8 cellular contexts compared by ENCODE assay signal in genomic region chr12:50055831-50056628, GRCh38. TPM values are rescaled to one million over a fixed set of nuclear protein-coding genes. Genes with fewer than 3 reads are reported as not detected.
DNase-seq lines count a peak whose midpoint lies in the region; ATAC-seq, FAIRE-seq and TF ChIP-seq lines count a peak whose summit lies in the region.

No MANE protein-coding gene starts in this region.

- no peaks in the 10 kb centered on the region for H3K79me2 ChIP-seq in fibroblast of lung (ENCODE audit: control insufficient read depth, insufficient read depth, low read length)

- no peak overlapping the region for H3K9ac ChIP-seq in fibroblast of lung (ENCODE audit: insufficient read depth, low read length)

- DNase-seq in BJ (ENCODE audit: low read depth) (no peak), H54 (ENCODE audit: insufficient read length, low spot score) (peak; percentile 93), NCI-H82 treated with DMSO at 0.1 percent for 48 hours (lab: John Stamatoyannopoulos, UW; ENCODE audit: unreplicated experiment) (peak; percentile 35), activated T-cell treated with anti-CD3 and anti-CD28 coated beads for 48 hours (ENCODE audit: low read depth) (peak; percentile 60), fibroblast of lung (ENCODE audit: low read depth in 2 of 2) (peak in 1 of 2 donors; percentile 44), nephron progenitor cell (peak; percentile 57), thoracic aorta (ENCODE audit: low spot score) (no peak)

- FAIRE-seq in H54 (lab: Jason Lieb, UNC): no peak

- peak; percentile 98 for TF ChIP-seq CTCF in BJ (IDR thresholded peaks at IDR 0.05; ENCODE audit: insufficient read depth, low read depth, low read length)
- peak; percentile 99 to 100 for TF ChIP-seq CTCF in fibroblast of lung (conservative IDR thresholded peaks at IDR 0.05 in 1 of 2, IDR thresholded peaks at IDR 0.05 in 1 of 2; ENCODE audit: low read depth in 1 of 2, low read length in 2 of 2)
- TF ChIP-seq CTCF in nephron progenitor cell (IDR thresholded peaks at IDR 0.05): peak; percentile 92
- peak; percentile 88 for TF ChIP-seq CTCF in thoracic aorta (IDR thresholded peaks at IDR 0.05)

- H4K20me1 ChIP-seq in fibroblast of lung (ENCODE audit: control insufficient read depth, extremely low read depth, insufficient read depth, low read length): no peaks in the 10 kb centered on the region

- H3K4me1 ChIP-seq in fibroblast of lung (ENCODE audit: control insufficient read depth, extremely low read depth, insufficient read depth, low read length) (peaks cover 5% of the 10 kb centered on the region), thoracic aorta (ENCODE audit: control insufficient read depth in 1 of 2, low read depth in 2 of 2) (peaks cover 17 to 22% of the 10 kb centered on the region in 2 donors)

- peaks cover 43% of the 10 kb centered on the region for H3K4me1 Mint-ChIP-seq in nephron progenitor cell

- no peak overlapping the region for H3K4me2 ChIP-seq in fibroblast of lung (ENCODE audit: extremely low read depth, insufficient read depth, low read length)

- H3K4me3 Mint-ChIP-seq in nephron progenitor cell: peak overlapping the region; percentile 94

- H3K27me3 ChIP-seq in BJ (ENCODE audit: control insufficient read depth, insufficient read depth, low read length) (peaks cover 21% of the 10 kb centered on the region), fibroblast of lung (ENCODE audit: control insufficient read depth, insufficient read depth, low read length) (peaks cover 25% of the 10 kb centered on the region), thoracic aorta (replicated peaks; ENCODE audit: insufficient read depth) (no peaks in the 10 kb centered on the region)

- no peaks in the 10 kb centered on the region for H3K9me3 ChIP-seq in fibroblast of lung (ENCODE audit: control insufficient read depth, insufficient read depth, low read depth, low read length)
- H3K9me3 ChIP-seq in thoracic aorta: no peaks in the 10 kb centered on the region

- no peak overlapping the region for H2AFZ ChIP-seq in fibroblast of lung (ENCODE audit: low read length)

- peaks cover 9% of the 10 kb centered on the region for H3K36me3 Mint-ChIP-seq in nephron progenitor cell (ENCODE audit: low read depth)

- H3K4me3 ChIP-seq in BJ (ENCODE audit: low read depth, low read length): no peak overlapping the region
- H3K4me3 ChIP-seq in fibroblast of lung (replicated peaks in 1 of 4; ENCODE audit: control extremely low read depth in 1 of 4, insufficient read depth in 1 of 4, low read depth in 3 of 4, low read length in 4 of 4): peak overlapping the region in 1 of 4 experiments; percentile 10
- no peak overlapping the region for H3K4me3 ChIP-seq in thoracic aorta

- H3K27ac Mint-ChIP-seq in nephron progenitor cell: no peak overlapping the region

- H3K9me3 Mint-ChIP-seq in nephron progenitor cell: no peaks in the 10 kb centered on the region

- H3K36me3 ChIP-seq in BJ (ENCODE audit: control insufficient read depth, insufficient read depth, low read length): no peaks in the 10 kb centered on the region
- no peaks in the 10 kb centered on the region for H3K36me3 ChIP-seq in fibroblast of lung (ENCODE audit: control insufficient read depth, insufficient read depth, low read length)
- H3K36me3 ChIP-seq in thoracic aorta: no peaks in the 10 kb centered on the region

- H3K27ac ChIP-seq in fibroblast of lung (ENCODE audit: insufficient read depth, low read length) (no peak overlapping the region), thoracic aorta (no peak overlapping the region)

- ATAC-seq in thoracic aorta (ENCODE audit: insufficient number of reproducible peaks, low FRiP score, low read depth) (no peak), HG03095 (IDR thresholded peaks at IDR 0.05; ENCODE audit: unreplicated experiment) (no peak)

- H3K27me3 Mint-ChIP-seq in nephron progenitor cell (ENCODE audit: low read depth, poor library complexity): peaks cover 58% of the 10 kb centered on the region

- POLR2A ChIA-PET in BJ (lab: Charles Lee): no interaction called here

- CTCF ChIA-PET in BJ (lab: Yijun Ruan, JAX): interaction anchor here (0.5 to 10.7 kb wide), 38 partner anchors 9 to 565 kb away, joined by 3 to 301 read pairs (median 5); partner anchors contain the start of genes AQP5, AQP6 and RACGAP1

- no peak for TF ChIP-seq POLR2A in H54 (IDR thresholded peaks at IDR 0.05; ENCODE audit: low read depth, low read length)

RNA-seq across cellular contexts. Expression of gene ASIC1, which starts 1.4 kb away (rescaled TPM):
- polyA plus RNA-seq in BJ (2011; rRNA removed) (4.9 and 7.0 TPM in 2 replicates), fibroblast of lung (2.6 and 3.9 TPM in 2 replicates)
- polyA minus RNA-seq in BJ (2011; rRNA and poly(A)+ RNA removed): 6.5 TPM in 2 replicates
- total RNA-seq in fibroblast of lung (1.7 and 1.8 TPM in 2 replicates), thoracic aorta (not detected)
- 3.1 and 4.2 TPM in 2 replicates for polyA plus RNA-seq in fibroblast of lung (2012)
- 9.8 and 11.0 TPM in 2 replicates for polyA minus RNA-seq in fibroblast of lung (ENCODE audit: low replicate concordance)

RNA-seq across cellular contexts. Expression of gene SMARCD1, which starts 29.1 kb away (rescaled TPM):
- polyA plus RNA-seq in BJ (2011; rRNA removed) (48.9 and 56.0 TPM in 2 replicates), fibroblast of lung (30.5 and 45.0 TPM in 2 replicates)
- polyA minus RNA-seq in BJ (2011; rRNA and poly(A)+ RNA removed): 38.7 and 48.3 TPM in 2 replicates
- total RNA-seq in fibroblast of lung (22.9 and 34.3 TPM in 2 replicates), thoracic aorta (10 to 100 TPM; 53.6 to 60.0 TPM)
- polyA plus RNA-seq in fibroblast of lung (2012): 23.3 and 31.5 TPM in 2 replicates
- polyA minus RNA-seq in fibroblast of lung (ENCODE audit: low replicate concordance): 42.1 and 88.6 TPM in 2 replicates

RNA-seq across cellular contexts. Expression of gene RACGAP1, which starts 30.7 kb away (rescaled TPM):
- polyA plus RNA-seq in BJ (2011; rRNA removed) (42.8 and 55.3 TPM in 2 replicates), fibroblast of lung (22.9 and 73.4 TPM in 2 replicates)
- polyA minus RNA-seq in BJ (2011; rRNA and poly(A)+ RNA removed): 66.8 and 88.8 TPM in 2 replicates
- total RNA-seq in fibroblast of lung (15.2 and 38.1 TPM in 2 replicates), thoracic aorta (1 to 10 TPM; 3.0 to 4.8 TPM)
- polyA plus RNA-seq in fibroblast of lung (2012): 25.0 and 77.1 TPM in 2 replicates
- 7.4 and 96.5 TPM in 2 replicates for polyA minus RNA-seq in fibroblast of lung (ENCODE audit: low replicate concordance)

RNA-seq across cellular contexts. Expression of gene GPD1, which starts 47.8 kb away (rescaled TPM):
- polyA plus RNA-seq in BJ (2011; rRNA removed): 0.31 and 0.47 TPM in 2 replicates
- polyA minus RNA-seq in BJ (2011; rRNA and poly(A)+ RNA removed): 0.33 TPM in 1 of 2 replicates, not detected in the other
- under 0.01 TPM in 1 of 2 replicates, not detected in the other for total RNA-seq in fibroblast of lung
- polyA plus RNA-seq in fibroblast of lung: 0.03 TPM in 1 of 2 replicates, not detected in the other
- 0.08 TPM in 1 of 2 replicates, not detected in the other for polyA plus RNA-seq in fibroblast of lung (2012)
- not detected in 2 replicates for polyA minus RNA-seq in fibroblast of lung (ENCODE audit: low replicate concordance)
- total RNA-seq in thoracic aorta: 1 to 10 TPM; 4.2 to 5.0 TPM

RNA-seq across cellular contexts. Expression of gene COX14, which starts 56.0 kb away (rescaled TPM):
- polyA plus RNA-seq in BJ (2011; rRNA removed): 85.7 and 104 TPM in 2 replicates
- 15.2 and 39.8 TPM in 2 replicates for polyA minus RNA-seq in BJ (2011; rRNA and poly(A)+ RNA removed)
- total RNA-seq in fibroblast of lung: 39.0 and 55.3 TPM in 2 replicates
- polyA plus RNA-seq in fibroblast of lung: 57.1 and 58.7 TPM in 2 replicates
- 62.5 and 68.8 TPM in 2 replicates for polyA plus RNA-seq in fibroblast of lung (2012)
- 79.2 and 91.9 TPM in 2 replicates for polyA minus RNA-seq in fibroblast of lung (ENCODE audit: low replicate concordance)
- 10 to 100 TPM; 50.8 to 57.2 TPM for total RNA-seq in thoracic aorta

Comparison
In these comparisons a context has a peak if more than half of its experiments do, and no peak if none do; other contexts are left out.
1. DNase-seq: peak in H54 (single experiment), NCI-H82 treated with DMSO at 0.1 percent for 48 hours (single experiment), activated T-cell treated with anti-CD3 and anti-CD28 coated beads for 48 hours (single experiment) and nephron progenitor cell (single experiment); none in BJ (single experiment) and thoracic aorta (single experiment).
2. Peak in every context shown above with its lines, with median percentiles within 50 percentile points of each other: CTCF ChIP-seq.